Comparison of ENCODE assay signal across 8 cellular contexts in genomic region chr17:38898812-38899348, GRCh38. TPM values are rescaled to one million over a fixed set of nuclear protein-coding genes. Genes with fewer than 3 reads are reported as not detected.
DNase-seq lines count a peak whose midpoint lies in the region; ATAC-seq, FAIRE-seq and TF ChIP-seq lines count a peak whose summit lies in the region.

No MANE protein-coding gene starts in this region.

- peak; percentile 78 for ATAC-seq in GM21723 (IDR thresholded peaks at IDR 0.05; ENCODE audit: unreplicated experiment)
- ATAC-seq in left lobe of liver, result no peak

- peaks cover 2 to 10% of the 10 kb centered on the region in 2 donors for H3K36me3 ChIP-seq in kidney (ENCODE audit: control insufficient read depth in 1 of 2, insufficient read depth in 2 of 2, low read length in 2 of 2)

- H3K27ac ChIP-seq in kidney (ENCODE audit: low read depth in 2 of 2, low read length in 2 of 2), result peak overlapping the region; percentile 85 to 86

- no peak for TF ChIP-seq CTCF in kidney (IDR thresholded peaks at IDR 0.05; ENCODE audit: borderline replicate concordance, extremely low read depth, insufficient read depth)

- H3K9me3 ChIP-seq in kidney (ENCODE audit: control insufficient read depth in 1 of 2, low read length in 2 of 2), result no peaks in the 10 kb centered on the region

- intact Hi-C loops in kidney (cut with DNase I), result no loop called here

- no peak overlapping the region for H3K4me3 ChIP-seq in kidney (ENCODE audit: low read length in 2 of 2)

- DNase-seq in CMK (ENCODE audit: low read depth), result peak; percentile 77
- peak; percentile 40 for DNase-seq in NCI-H226
- DNase-seq in activated T-cell treated with anti-CD3 and anti-CD28 coated beads, Interleukin-2, amount 50 U/mL, for 1 hour, result peak; percentile 80
- DNase-seq in kidney, result no peak
- DNase-seq in stimulated activated CD8-positive, alpha-beta memory T cell treated with anti-CD3 and anti-CD28 coated beads, Interleukin-15, amount 100 ng/mL, for 1 hour (ENCODE audit: low read depth), result peak; percentile 67
- DNase-seq in NCI-H1092 (lab: John Stamatoyannopoulos, UW), result no peak
- DNase-seq in left lobe of liver (ENCODE audit: low spot score), result no peak

- H3K4me1 ChIP-seq in kidney (ENCODE audit: control insufficient read depth in 1 of 2, insufficient read depth in 1 of 2, low read depth in 1 of 2, low read length in 2 of 2), result peaks cover 38 to 45% of the 10 kb centered on the region in 2 donors

- H3K9ac ChIP-seq in kidney (ENCODE audit: low read length in 2 of 2), result peak overlapping the region in 1 of 2 donors; percentile 14

- FAIRE-seq in kidney (lab: Jason Lieb, UNC), result no peak

RNA-seq across cellular contexts. Expression of gene LASP1, which starts 29.0 kb away (rescaled TPM):
- 138 TPM for total RNA-seq in kidney
- 62.5 TPM for polyA plus RNA-seq in kidney (ENCODE audit: insufficient read depth, low read depth, low replicate concordance)
- 58.5 TPM for total RNA-seq in left lobe of liver

RNA-seq across cellular contexts. Expression of gene RPL23, which starts 45.4 kb away (rescaled TPM):
- total RNA-seq in kidney, result 1,183 TPM
- polyA plus RNA-seq in kidney (ENCODE audit: insufficient read depth, low read depth, low replicate concordance), result 2,399 TPM
- 371 TPM for total RNA-seq in left lobe of liver

Comparison
In these comparisons a context has a peak if more than half of its experiments do, and no peak if none do; other contexts are left out.
1. DNase-seq: peak in CMK (single experiment), NCI-H226 (single experiment), activated T-cell treated with anti-CD3 and anti-CD28 coated beads, Interleukin-2, amount 50 U/mL, for 1 hour (single experiment) and stimulated activated CD8-positive, alpha-beta memory T cell treated with anti-CD3 and anti-CD28 coated beads, Interleukin-15, amount 100 ng/mL, for 1 hour (single experiment); none in kidney (single experiment), NCI-H1092 (single experiment) and left lobe of liver (single experiment).